Comparison of ENCODE assay signal across 1 cellular context in the genomic region with DNA sequence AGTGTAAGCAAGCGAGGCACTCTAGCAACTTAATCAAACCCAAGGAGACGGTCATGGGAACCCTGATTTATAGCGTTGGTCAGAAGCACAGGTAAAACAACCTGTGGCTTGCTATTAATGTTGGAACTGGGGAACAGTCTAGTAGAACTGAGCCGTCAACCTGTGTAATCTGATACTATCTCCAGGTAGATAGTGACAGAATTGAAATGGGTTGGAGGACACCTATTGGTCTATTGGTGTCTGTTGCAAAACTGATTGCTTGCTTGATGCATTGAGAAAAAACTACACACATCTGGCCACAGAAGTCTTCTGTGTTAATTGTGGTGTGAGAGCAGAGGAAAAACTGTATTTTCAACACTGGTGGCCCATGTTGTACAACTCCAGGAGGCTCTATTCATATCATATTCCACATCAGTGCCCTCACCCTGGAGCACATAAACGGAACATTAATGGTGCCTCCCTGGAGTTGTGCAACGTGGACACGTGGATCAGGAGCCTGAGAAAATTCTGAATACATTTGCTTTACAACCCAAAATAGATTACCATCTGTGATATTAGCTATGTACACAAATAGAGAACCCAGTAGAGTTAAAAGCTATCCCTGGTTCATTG.
TF ChIP-seq lines count a peak whose summit lies in the region.

No MANE protein-coding gene starts in this region.

TF ChIP-seq in GM23338, 12 proteins besides CTCF, POLR2A, EP300 and RAD21 (continued from another document):
- no peak for TF ChIP-seq STAT1 (IDR thresholded peaks at IDR 0.05; ENCODE audit: unreplicated experiment)
- TF ChIP-seq CREB1 (CRISPR knock-in tag; IDR thresholded peaks at IDR 0.05; ENCODE audit: low read depth), result no peak
